Comparison of ENCODE assay signal across 1 cellular context in the genomic region with DNA sequence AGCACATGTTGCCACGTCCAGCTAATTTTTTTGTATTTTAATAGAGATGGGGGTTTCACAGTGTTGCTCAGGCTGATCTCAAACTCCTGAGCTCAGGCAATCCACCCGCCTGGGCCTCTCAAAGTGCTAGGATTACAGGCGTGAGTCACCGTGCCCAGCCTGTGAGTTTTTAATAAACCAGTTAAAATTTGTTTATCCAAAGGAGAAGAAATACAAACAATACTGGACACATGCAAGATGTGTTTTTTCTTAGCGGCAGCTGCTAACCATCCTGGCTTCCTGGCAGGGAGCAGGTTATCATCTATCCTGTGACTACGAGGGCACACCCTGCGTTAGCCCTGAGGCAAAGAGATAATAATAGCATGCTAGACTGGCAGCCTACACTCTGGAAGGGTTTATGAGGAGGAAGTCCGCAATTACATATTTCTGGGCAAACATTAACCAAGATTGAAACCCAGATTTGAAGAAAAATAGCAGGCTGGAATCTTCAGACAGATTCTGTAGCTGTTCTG.
TF ChIP-seq lines count a peak whose summit lies in the region.

No MANE protein-coding gene starts in this region.

TF ChIP-seq in WTC11, 78 proteins besides CTCF, POLR2A, EP300 and RAD21 (continued from another document):
- TF ChIP-seq, protein P1, sequence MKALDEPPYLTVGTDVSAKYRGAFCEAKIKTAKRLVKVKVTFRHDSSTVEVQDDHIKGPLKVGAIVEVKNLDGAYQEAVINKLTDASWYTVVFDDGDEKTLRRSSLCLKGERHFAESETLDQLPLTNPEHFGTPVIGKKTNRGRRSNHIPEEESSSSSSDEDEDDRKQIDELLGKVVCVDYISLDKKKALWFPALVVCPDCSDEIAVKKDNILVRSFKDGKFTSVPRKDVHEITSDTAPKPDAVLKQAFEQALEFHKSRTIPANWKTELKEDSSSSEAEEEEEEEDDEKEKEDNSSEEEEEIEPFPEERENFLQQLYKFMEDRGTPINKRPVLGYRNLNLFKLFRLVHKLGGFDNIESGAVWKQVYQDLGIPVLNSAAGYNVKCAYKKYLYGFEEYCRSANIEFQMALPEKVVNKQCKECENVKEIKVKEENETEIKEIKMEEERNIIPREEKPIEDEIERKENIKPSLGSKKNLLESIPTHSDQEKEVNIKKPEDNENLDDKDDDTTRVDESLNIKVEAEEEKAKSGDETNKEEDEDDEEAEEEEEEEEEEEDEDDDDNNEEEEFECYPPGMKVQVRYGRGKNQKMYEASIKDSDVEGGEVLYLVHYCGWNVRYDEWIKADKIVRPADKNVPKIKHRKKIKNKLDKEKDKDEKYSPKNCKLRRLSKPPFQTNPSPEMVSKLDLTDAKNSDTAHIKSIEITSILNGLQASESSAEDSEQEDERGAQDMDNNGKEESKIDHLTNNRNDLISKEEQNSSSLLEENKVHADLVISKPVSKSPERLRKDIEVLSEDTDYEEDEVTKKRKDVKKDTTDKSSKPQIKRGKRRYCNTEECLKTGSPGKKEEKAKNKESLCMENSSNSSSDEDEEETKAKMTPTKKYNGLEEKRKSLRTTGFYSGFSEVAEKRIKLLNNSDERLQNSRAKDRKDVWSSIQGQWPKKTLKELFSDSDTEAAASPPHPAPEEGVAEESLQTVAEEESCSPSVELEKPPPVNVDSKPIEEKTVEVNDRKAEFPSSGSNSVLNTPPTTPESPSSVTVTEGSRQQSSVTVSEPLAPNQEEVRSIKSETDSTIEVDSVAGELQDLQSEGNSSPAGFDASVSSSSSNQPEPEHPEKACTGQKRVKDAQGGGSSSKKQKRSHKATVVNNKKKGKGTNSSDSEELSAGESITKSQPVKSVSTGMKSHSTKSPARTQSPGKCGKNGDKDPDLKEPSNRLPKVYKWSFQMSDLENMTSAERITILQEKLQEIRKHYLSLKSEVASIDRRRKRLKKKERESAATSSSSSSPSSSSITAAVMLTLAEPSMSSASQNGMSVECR (CRISPR knock-in tag; IDR thresholded peaks at IDR 0.05; ENCODE audit: borderline replicate concordance): no peak
- TF ChIP-seq, protein P2, sequence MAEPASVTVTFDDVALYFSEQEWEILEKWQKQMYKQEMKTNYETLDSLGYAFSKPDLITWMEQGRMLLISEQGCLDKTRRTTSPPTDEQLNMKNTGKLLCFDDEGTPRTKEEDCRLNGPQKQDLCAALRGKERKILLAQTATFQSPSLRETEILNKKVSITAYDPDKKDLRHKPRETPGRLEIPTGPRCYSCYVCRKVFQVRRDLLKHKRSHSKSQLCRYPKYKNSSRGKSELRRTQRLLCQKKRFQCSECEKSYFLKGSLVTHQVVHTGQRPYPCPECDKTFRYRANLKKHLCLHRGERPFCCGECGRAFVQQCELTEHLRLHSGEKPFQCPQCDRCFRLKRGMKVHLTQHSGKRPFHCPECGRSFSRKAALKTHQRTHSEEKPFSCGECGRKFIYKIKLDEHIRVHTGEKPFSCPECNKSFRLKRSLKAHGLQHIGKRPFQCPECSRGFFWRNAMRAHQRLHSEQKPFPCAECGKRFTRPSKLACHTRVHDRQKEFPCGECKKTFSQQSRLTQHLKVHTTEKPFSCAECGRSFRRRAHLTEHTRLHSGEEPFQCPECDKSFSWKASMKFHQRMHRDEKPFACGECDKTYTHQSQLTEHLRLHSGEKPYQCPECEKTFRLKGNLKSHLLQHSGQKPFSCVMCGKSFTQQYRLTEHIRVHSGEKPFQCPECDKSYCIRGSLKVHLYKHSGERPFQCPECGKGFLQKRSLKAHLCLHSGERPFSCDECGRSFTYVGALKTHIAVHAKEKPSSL (CRISPR knock-in tag; conservative IDR thresholded peaks at IDR 0.05): no peak
- TF ChIP-seq, protein P3, sequence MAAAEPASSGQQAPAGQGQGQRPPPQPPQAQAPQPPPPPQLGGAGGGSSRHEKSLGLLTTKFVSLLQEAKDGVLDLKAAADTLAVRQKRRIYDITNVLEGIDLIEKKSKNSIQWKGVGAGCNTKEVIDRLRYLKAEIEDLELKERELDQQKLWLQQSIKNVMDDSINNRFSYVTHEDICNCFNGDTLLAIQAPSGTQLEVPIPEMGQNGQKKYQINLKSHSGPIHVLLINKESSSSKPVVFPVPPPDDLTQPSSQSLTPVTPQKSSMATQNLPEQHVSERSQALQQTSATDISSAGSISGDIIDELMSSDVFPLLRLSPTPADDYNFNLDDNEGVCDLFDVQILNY (CRISPR knock-in tag; IDR thresholded peaks at IDR 0.05): no peak
TF ChIP-seq in WTC11: peak in this region for 0.
